Comparison of ENCODE assay signal across 28 cellular contexts in genomic region chr4:5676763-5677162, GRCh38. TPM values are rescaled to one million over a fixed set of nuclear protein-coding genes. Genes with fewer than 3 reads are reported as not detected.
"Had no signal": no experiment of that assay in that cellular context is flagged by ENCODE, and none has a peak within 500 bp of the region (broad histone marks: within the 10 kb centered on the region; RNA-seq: fewer than 3 reads in every experiment).

No MANE protein-coding gene starts in this region.

- DNase-seq: colonic mucosa; cortex of kidney; effector CD8-positive, alpha-beta T cell; effector memory CD8-positive, alpha-beta T cell; endodermal cell; erythroblast; esophagus squamous epithelium; foreskin fibroblast; foreskin melanocyte; glutamatergic neuron; head of caudate nucleus; heart right ventricle; hippocampal formation; kidney; kidney glomerular epithelial cell; left colon; left lung; left ventricle myocardium superior; lower lobe of right lung; mesenchymal stem cell; mucosa of descending colon; naive B cell; naive thymus-derived CD8-positive, alpha-beta T cell had no signal

- H3K27me3 Mint-ChIP-seq: dendritic cell treated with granulocyte-macrophage colony-stimulating factor and Interleukin-4, amounts not matched to agents 40 ng/mL and 50 ng/mL, for 4 days; effector memory CD8-positive, alpha-beta T cell; naive B cell had no signal

- H3K27ac ChIP-seq: colonic mucosa, epithelial cell of prostate, esophagus squamous epithelium, gastroesophageal sphincter, heart right ventricle, left lung, lower lobe of right lung had no signal

- H3K4me1 ChIP-seq: colonic mucosa, esophagus squamous epithelium, gastroesophageal sphincter, heart right ventricle, left lung, lower lobe of right lung had no signal

- H3K4me1 Mint-ChIP-seq: mesothelial cell of epicardium; naive B cell; naive thymus-derived CD8-positive, alpha-beta T cell had no signal

- H3K4me3 Mint-ChIP-seq: dendritic cell treated with granulocyte-macrophage colony-stimulating factor and Interleukin-4, amounts not matched to agents 40 ng/mL and 50 ng/mL, for 4 days; effector memory CD8-positive, alpha-beta T cell; endodermal cell; mesothelial cell of epicardium; naive B cell; naive thymus-derived CD8-positive, alpha-beta T cell had no signal

- H3K27ac Mint-ChIP-seq: dendritic cell treated with granulocyte-macrophage colony-stimulating factor and Interleukin-4, amounts not matched to agents 40 ng/mL and 50 ng/mL, for 4 days; effector memory CD8-positive, alpha-beta T cell; endodermal cell; mesothelial cell of epicardium; naive thymus-derived CD8-positive, alpha-beta T cell had no signal

- H3K27me3 ChIP-seq: colonic mucosa, esophagus squamous epithelium, gastroesophageal sphincter, heart right ventricle, left lung had no signal

- H3K9me3 ChIP-seq: colonic mucosa, esophagus squamous epithelium, gastroesophageal sphincter, heart right ventricle, left lung, lower lobe of right lung, mucosa of descending colon had no signal

- H3K4me3 ChIP-seq: colonic mucosa, esophagus squamous epithelium, gastroesophageal sphincter, heart right ventricle, left lung, lower lobe of right lung, mucosa of descending colon had no signal

- H3K9me3 Mint-ChIP-seq: dendritic cell treated with granulocyte-macrophage colony-stimulating factor and Interleukin-4, amounts not matched to agents 40 ng/mL and 50 ng/mL, for 4 days; effector memory CD8-positive, alpha-beta T cell; endodermal cell; mesothelial cell of epicardium; naive B cell had no signal

- ATAC-seq: effector memory CD8-positive, alpha-beta T cell; esophagus mucosa; gastroesophageal sphincter; heart right ventricle; left colon; left lung; left ventricle myocardium superior; lower lobe of right lung; mucosa of descending colon; naive thymus-derived CD8-positive, alpha-beta T cell had no signal

- H3K36me3 ChIP-seq: colonic mucosa had no signal

RNA-seq across cellular contexts. Expression of gene EVC, which starts 34.2 kb away (rescaled TPM):
- polyA plus RNA-seq: naive thymus-derived CD8-positive, alpha-beta T cell had no signal
